ENCODE assay signal across 8 cellular contexts in genomic region chr16:65117701-65118448, GRCh38. TPM values are rescaled to one million over a fixed set of nuclear protein-coding genes. Genes with fewer than 3 reads are reported as not detected.
DNase-seq lines count a peak whose midpoint lies in the region; ATAC-seq and TF ChIP-seq lines count a peak whose summit lies in the region.

No MANE protein-coding gene starts in this region.

- DNase-seq in HPDE6-E6E7 (ENCODE audit: extremely low spot score) (peak; percentile 40), NT2/D1 (ENCODE audit: low read depth, low spot score) (peak; percentile 68), brain microvascular endothelial cell (peak; percentile 89), smooth muscle cell (lab: John Stamatoyannopoulos, UW; ENCODE audit: unreplicated experiment) (no peak)

- in situ Hi-C loops in brain microvascular endothelial cell (cut with HindIII; ENCODE audit: low pct_ligation_motif_present, low sequenced_read_pairs): no loop called here

- H3K9me2 ChIP-seq in DOHH2 (replicated peaks; ENCODE audit: control insufficient read depth, low read length): no peaks in the 10 kb centered on the region

- H4K20me1 ChIP-seq in DOHH2 (ENCODE audit: control insufficient read depth, insufficient read depth, low read depth, low read length) (no peaks in the 10 kb centered on the region), smooth muscle cell (ENCODE audit: low read depth) (peaks cover 90% of the 10 kb centered on the region)

- ATAC-seq in GM19455 (IDR thresholded peaks at IDR 0.05; ENCODE audit: unreplicated experiment): peak; percentile 82
- no peak for ATAC-seq in HG03108 (IDR thresholded peaks at IDR 0.05; ENCODE audit: unreplicated experiment)

- 8% methylated on average over 10 of the region's 10 CpGs for WGBS in smooth muscle cell (ENCODE audit: low lambda C conversion rate)

- H3K4me3 ChIP-seq in DOHH2 (ENCODE audit: low read length) (no peak overlapping the region), NT2/D1 (ENCODE audit: insufficient read length, low read depth) (no peak overlapping the region), brain microvascular endothelial cell (ENCODE audit: low read depth, low read length) (peak overlapping the region; percentile 28), iPS-20b (ENCODE audit: low read length) (peak overlapping the region; percentile 29; the same call in 1 of the 2 replicates), smooth muscle cell (peak overlapping the region; percentile 95)

- H2AFZ ChIP-seq in smooth muscle cell (ENCODE audit: low read depth): no peak overlapping the region

- H3K79me2 ChIP-seq in DOHH2 (ENCODE audit: control insufficient read depth, low read length) (no peaks in the 10 kb centered on the region), smooth muscle cell (ENCODE audit: low read depth) (peaks cover 98% of the 10 kb centered on the region)

- TF ChIP-seq CTCF in DOHH2 (IDR thresholded peaks at IDR 0.05; ENCODE audit: low read depth, low read length, poor library complexity, severe bottlenecking): peak; percentile 90
- peak; percentile 96 for TF ChIP-seq CTCF in brain microvascular endothelial cell (IDR thresholded peaks at IDR 0.05; ENCODE audit: low read depth, low read length, missing control alignments)
- peak; percentile 89 for TF ChIP-seq CTCF in smooth muscle cell (IDR thresholded peaks at IDR 0.05; ENCODE audit: borderline replicate concordance, insufficient read depth, poor library complexity, severe bottlenecking)

- H3K9me3 ChIP-seq in DOHH2 (ENCODE audit: control insufficient read depth, insufficient read depth, low read length) (peaks cover under 1% of the 10 kb centered on the region; the same call in 1 of the 2 replicates), NT2/D1 (ENCODE audit: insufficient read depth, low read length) (no peaks in the 10 kb centered on the region), iPS-20b (ENCODE audit: insufficient read depth, low read depth, low read length) (no peaks in the 10 kb centered on the region), smooth muscle cell (replicated peaks; ENCODE audit: low read depth) (no peaks in the 10 kb centered on the region)

- peak overlapping the region; percentile 22 for H3K4me2 ChIP-seq in DOHH2 (ENCODE audit: low read length)
- H3K4me2 ChIP-seq in smooth muscle cell: peak overlapping the region; percentile 92

- no peaks in the 10 kb centered on the region for H3K36me3 ChIP-seq in DOHH2 (ENCODE audit: control insufficient read depth, low read length)
- peaks cover 31% of the 10 kb centered on the region for H3K36me3 ChIP-seq in NT2/D1 (ENCODE audit: insufficient read depth, insufficient read length, low read length)
- peaks cover 23% of the 10 kb centered on the region for H3K36me3 ChIP-seq in brain microvascular endothelial cell (replicated peaks)
- H3K36me3 ChIP-seq in iPS-20b (ENCODE audit: insufficient read depth, low read depth, low read length): no peaks in the 10 kb centered on the region
- H3K36me3 ChIP-seq in smooth muscle cell (ENCODE audit: low read depth): no peaks in the 10 kb centered on the region

- H3K4me1 ChIP-seq in DOHH2 (ENCODE audit: control insufficient read depth, low read length): 0 out of 2 replicates have a peak, but pooled peaks cover 3% of the 10 kb centered on the region
- H3K4me1 ChIP-seq in NT2/D1 (ENCODE audit: insufficient read depth, insufficient read length): no peaks in the 10 kb centered on the region
- peaks cover 19% of the 10 kb centered on the region; the same call in 1 of the 2 replicates for H3K4me1 ChIP-seq in iPS-20b (ENCODE audit: insufficient read depth, low read length)
- H3K4me1 ChIP-seq in smooth muscle cell (ENCODE audit: low read depth): peaks cover 52% of the 10 kb centered on the region

- H3F3A ChIP-seq in DOHH2 (ENCODE audit: control insufficient read depth, insufficient read depth): no peaks in the 10 kb centered on the region
- peaks cover 47% of the 10 kb centered on the region for H3F3A ChIP-seq in smooth muscle cell (ENCODE audit: low read depth)

- no peaks in the 10 kb centered on the region for H3K27me3 ChIP-seq in DOHH2 (ENCODE audit: control insufficient read depth, low read length)
- peaks cover 36% of the 10 kb centered on the region for H3K27me3 ChIP-seq in NT2/D1 (ENCODE audit: insufficient read depth, insufficient read length)
- H3K27me3 ChIP-seq in brain microvascular endothelial cell (replicated peaks): no peaks in the 10 kb centered on the region
- peaks cover 47% of the 10 kb centered on the region for H3K27me3 ChIP-seq in iPS-20b (ENCODE audit: insufficient read depth, low read length)
- H3K27me3 ChIP-seq in smooth muscle cell (ENCODE audit: low read depth): no peaks in the 10 kb centered on the region

- H3K27ac ChIP-seq in DOHH2 (ENCODE audit: low read depth, low read length): no peak overlapping the region
- peak overlapping the region; percentile 95 for H3K27ac ChIP-seq in brain microvascular endothelial cell
- no peak overlapping the region for H3K27ac ChIP-seq in iPS-20b (ENCODE audit: low read length)
- peak overlapping the region; percentile 92 for H3K27ac ChIP-seq in smooth muscle cell (ENCODE audit: low read depth)

- H3K9ac ChIP-seq in NT2/D1 (ENCODE audit: insufficient read length, low read depth) (no peak overlapping the region), iPS-20b (ENCODE audit: low read depth, low read length) (no peak overlapping the region), smooth muscle cell (ENCODE audit: low read depth) (peak overlapping the region; percentile 95)

RNA-seq across cellular contexts. Expression of gene CDH11, which starts 4.0 kb away (rescaled TPM):
- total RNA-seq in smooth muscle cell: 1,172 and 1,251 TPM in 2 replicates
- 637 and 1,034 TPM in 2 replicates for polyA plus RNA-seq in smooth muscle cell

Comparison
In these comparisons a context has a peak if more than half of its experiments do, and no peak if none do; other contexts are left out.
1. H3K27ac ChIP-seq: peak in brain microvascular endothelial cell (single experiment) and smooth muscle cell (single experiment); none in DOHH2 (single experiment) and iPS-20b (single experiment).
2. H3K4me3 ChIP-seq: peak in brain microvascular endothelial cell (single experiment), iPS-20b (single experiment) and smooth muscle cell (single experiment); none in DOHH2 (single experiment) and NT2/D1 (single experiment).
3. Peak in every context shown above with its lines, with median percentiles within 50 percentile points of each other: CTCF ChIP-seq.